18 cellular contexts compared by ENCODE assay signal in genomic region chrX:40199704-40200103, GRCh38.
"Had no signal": no experiment of that assay in that cellular context is flagged by ENCODE, and none has a peak within 500 bp of the region (broad histone marks: within the 10 kb centered on the region; RNA-seq: fewer than 3 reads in every experiment).

No MANE protein-coding gene starts in this region.

- H3K9me3 ChIP-seq: gastrocnemius medialis, heart left ventricle, tibial nerve had no signal

- H3K4me1 ChIP-seq: gastrocnemius medialis, heart left ventricle, tibial nerve had no signal

- DNase-seq: activated CD4-positive, alpha-beta T cell treated with anti-CD3 and anti-CD28 coated beads for 1 hour; activated CD4-positive, alpha-beta T cell treated with anti-CD3 and anti-CD28 coated beads, Interleukin-2, amount 50 U/mL, for 4 hours; activated gamma-delta T cell treated with Interleukin-2 at 50 U/mL for 16 hours; activated T-cell treated with anti-CD3 and anti-CD28 coated beads for 4 hours; dermis blood vessel endothelial cell; effector memory CD8-positive, alpha-beta T cell; gastrocnemius medialis; heart left ventricle; kidney; midbrain; stimulated activated CD4-positive, alpha-beta T cell treated with anti-CD3 and anti-CD28 coated beads, Interleukin-12 subunit alpha, Interleukin-12 subunit beta, amount 100 ng/mL, for 4 hours; stimulated activated CD4-positive, alpha-beta T cell treated with anti-CD3 and anti-CD28 coated beads, Interleukin-2, amount 100 ng/mL, for 24 hours; stimulated activated naive CD8-positive, alpha-beta T cell treated with anti-CD3 and anti-CD28 coated beads, Interleukin-15, Interleukin-2, amounts not matched to agents 100 U/mL and 50 U/mL, for 24 hours; T-helper 2 cell; WERI-Rb-1 had no signal

- H3K27ac ChIP-seq: gastrocnemius medialis, heart left ventricle, tibial nerve, WERI-Rb-1 had no signal

- H3K4me3 ChIP-seq: gastrocnemius medialis, heart left ventricle, tibial nerve had no signal

- H3K27me3 ChIP-seq: gastrocnemius medialis, tibial nerve had no signal

- H3K36me3 ChIP-seq: gastrocnemius medialis, heart left ventricle, tibial nerve, WERI-Rb-1 had no signal

- ATAC-seq: activated naive CD4-positive, alpha-beta T cell treated with anti-CD3 and anti-CD28 coated beads, Interleukin-2, amount 50 U/mL, for 72 hours; effector memory CD8-positive, alpha-beta T cell; gastrocnemius medialis; heart left ventricle; left lobe of liver; stimulated activated naive CD8-positive, alpha-beta T cell treated with anti-CD3 and anti-CD28 coated beads, Interleukin-15, Interleukin-2, amounts not matched to agents 100 U/mL and 50 U/mL, for 24 hours had no signal
